Comparison of ENCODE assay signal across 10 cellular contexts in the genomic region with DNA sequence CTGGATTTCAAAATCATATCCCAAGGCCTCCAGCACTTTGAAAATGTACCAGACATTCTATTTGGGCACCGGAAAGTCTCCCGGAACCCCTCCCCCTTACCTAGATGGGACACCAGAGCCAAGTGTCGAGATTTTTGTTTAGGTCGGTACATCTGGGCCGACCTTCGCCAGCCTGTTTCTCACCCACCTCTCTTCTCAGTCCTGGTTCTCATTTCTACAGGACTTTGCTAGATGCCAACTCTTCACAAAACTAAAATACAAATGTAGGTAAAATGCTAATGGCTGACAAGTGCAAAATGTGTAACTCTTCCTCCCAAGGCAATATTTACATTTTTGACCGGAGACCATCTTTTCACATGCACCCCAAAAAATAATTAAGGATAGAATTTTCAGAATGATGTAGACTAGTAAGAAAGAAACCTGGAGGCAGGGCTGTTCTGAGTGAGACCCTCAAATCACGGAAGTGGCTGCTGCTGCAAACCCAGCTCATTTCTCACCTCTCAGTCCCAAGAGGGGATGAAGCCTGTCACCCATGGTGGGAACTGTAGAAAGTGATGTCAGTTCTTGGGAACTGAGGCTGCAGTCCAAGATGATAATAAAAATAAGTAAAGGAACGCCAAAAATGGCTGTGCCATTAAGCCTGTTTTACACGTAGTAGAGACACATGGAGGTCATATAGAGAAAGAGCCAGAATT. TPM values are rescaled to one million over a fixed set of nuclear protein-coding genes. Genes with fewer than 3 reads are reported as not detected.
DNase-seq lines count a peak whose midpoint lies in the region; ATAC-seq and TF ChIP-seq lines count a peak whose summit lies in the region.
"Not testable (repeated sequence)": the region's sequence is repeated elsewhere in the genome, so short reads cannot be mapped to it uniquely, and the experiment has no call there.
"Had no signal": no experiment of that assay in that cellular context is flagged by ENCODE, and none has a peak within 500 bp of the region (broad histone marks: within the 10 kb centered on the region; RNA-seq: fewer than 3 reads in every experiment).

No MANE protein-coding gene starts in this region.

- dilution Hi-C loops in mammary epithelial cell (cut with HindIII; ENCODE audit: low sequenced_read_pairs), result not testable (repeated sequence)

- ATAC-seq in CD4-positive, CD25-positive, alpha-beta regulatory T cell (ENCODE audit: low read depth in 2 of 2); natural killer cell treated with Interleukin-12 subunit alpha and Interleukin-12 subunit beta and Interleukin-15 and Interleukin-18, amount 100 ng/mL, for 72 hours: not testable (repeated sequence)
- peak; percentile 14 for ATAC-seq in GM21526 (IDR thresholded peaks at IDR 0.05; ENCODE audit: low FRiP score, unreplicated experiment)
- ATAC-seq in activated CD4-positive, alpha-beta T cell treated with anti-CD3 and anti-CD28 coated beads for 36 hours, result peak; percentile 11

- not testable (repeated sequence) for H3K36me3 ChIP-seq in CD4-positive, CD25-positive, alpha-beta regulatory T cell (ENCODE audit: control insufficient read depth, insufficient read depth, low read length); mammary epithelial cell (ENCODE audit: insufficient read depth, low read length); left ventricle myocardium inferior; stomach

- POLR2A ChIA-PET in activated CD4-positive, alpha-beta T cell treated with anti-CD3 and anti-CD28 coated beads for 36 hours (lab: Charles Lee), result not testable (repeated sequence)

- peaks cover 15% of the 10 kb centered on the region for H3K27me3 Mint-ChIP-seq in CD4-positive, CD25-positive, alpha-beta regulatory T cell
- not testable (repeated sequence) for H3K27me3 Mint-ChIP-seq in IgD-negative memory B cell; activated CD4-positive, alpha-beta T cell treated with anti-CD3 and anti-CD28 coated beads for 36 hours; natural killer cell treated with Interleukin-12 subunit alpha and Interleukin-12 subunit beta and Interleukin-15 and Interleukin-18, amount 100 ng/mL, for 72 hours

- H3K9me3 ChIP-seq in CD4-positive, CD25-positive, alpha-beta regulatory T cell (ENCODE audit: control insufficient read depth in 2 of 2, low read length in 2 of 2), result peaks cover 3 to 11% of the 10 kb centered on the region in 2 experiments
- not testable (repeated sequence) for H3K9me3 ChIP-seq in mammary epithelial cell (replicated peaks; ENCODE audit: insufficient read depth, low read length); left ventricle myocardium inferior (replicated peaks); stomach

- H3K4me2 ChIP-seq in mammary epithelial cell (ENCODE audit: insufficient read depth, low read depth, low read length), result peak overlapping the region; percentile 91

- 34% methylated on average over 9 of the region's 10 CpGs for WGBS in mammary epithelial cell (ENCODE audit: low coverage, missing lambda C conversion rate)
- 39 to 46% (median 43%) methylated on average over 10 of the region's 10 CpGs for WGBS in stomach, 5 donors

- intact Hi-C loops in activated CD4-positive, alpha-beta T cell treated with anti-CD3 and anti-CD28 coated beads for 36 hours (cut with DNase I, micrococcal nuclease), result loop anchor here (1.0 to 5.0 kb wide), 4 partner anchors 14 to 50 kb away; partner anchors contain the start of gene DHRS4L2 (in 2 of the 2)
- intact Hi-C loops in mammary epithelial cell (cut with micrococcal nuclease) (loop anchor here (1.0 to 10.0 kb wide), 2 partner anchors 23 to 342 kb away; no protein-coding TSS in a partner anchor), stomach (cut with DNase I; ENCODE audit: low total_unique reads) (loop anchor here (10.0 kb wide), 1 partner anchor 62 kb away; no protein-coding TSS in a partner anchor)
- intact Hi-C loops in left ventricle myocardium inferior (cut with micrococcal nuclease), result not testable (repeated sequence)

- not testable (repeated sequence) for H3K27ac ChIP-seq in CD4-positive, CD25-positive, alpha-beta regulatory T cell (ENCODE audit: insufficient read depth, low read length, poor library complexity, severe bottlenecking); mammary epithelial cell (ENCODE audit: insufficient read depth, low read depth, low read length)
- H3K27ac ChIP-seq in left ventricle myocardium inferior (replicated peaks), result peak overlapping the region; percentile 98
- H3K27ac ChIP-seq in stomach, result peak overlapping the region; percentile 89 to 95 (median 90)

- CTCF ChIA-PET in activated CD4-positive, alpha-beta T cell treated with anti-CD3 and anti-CD28 coated beads for 36 hours (lab: Charles Lee), result interaction anchor here (1.1 kb wide), 1 partner anchor 23 kb away, joined by 3 read pairs; no protein-coding TSS in a partner anchor
- CTCF ChIA-PET in mammary epithelial cell (lab: Charles Lee; ENCODE audit: low non-redundant PET), result not testable (repeated sequence)

- peak overlapping the region; percentile 93 to 100 (median 93) for H3K4me3 Mint-ChIP-seq in CD4-positive, CD25-positive, alpha-beta regulatory T cell
- H3K4me3 Mint-ChIP-seq in IgD-negative memory B cell, result peak overlapping the region; percentile 92 to 99 (median 94)
- H3K4me3 Mint-ChIP-seq in activated CD4-positive, alpha-beta T cell treated with anti-CD3 and anti-CD28 coated beads for 36 hours, result peak overlapping the region; percentile 92
- peak overlapping the region; percentile 90 for H3K4me3 Mint-ChIP-seq in natural killer cell treated with Interleukin-12 subunit alpha and Interleukin-12 subunit beta and Interleukin-15 and Interleukin-18, amount 100 ng/mL, for 72 hours

- H3K27me3 ChIP-seq in CD4-positive, CD25-positive, alpha-beta regulatory T cell (ENCODE audit: control insufficient read depth, insufficient read depth, low read length); mammary epithelial cell (ENCODE audit: insufficient read depth, low read length); left ventricle myocardium inferior (ENCODE audit: low read depth); stomach: not testable (repeated sequence)

- H2AFZ ChIP-seq in mammary epithelial cell (ENCODE audit: low read depth, low read length), result peak overlapping the region; percentile 99

- peak overlapping the region; percentile 23 for H3K9ac ChIP-seq in mammary epithelial cell (ENCODE audit: insufficient read depth, low read length)

- peak overlapping the region; percentile 48 for H3K4me3 ChIP-seq in CD4-positive, CD25-positive, alpha-beta regulatory T cell (ENCODE audit: low read depth, low read length)
- peak overlapping the region in 2 of 3 experiments; percentile 64 for H3K4me3 ChIP-seq in mammary epithelial cell (replicated peaks in 1 of 3; ENCODE audit: insufficient read depth in 1 of 3, low read depth in 2 of 3, low read length in 3 of 3)
- H3K4me3 ChIP-seq in left ventricle myocardium inferior, result peak overlapping the region; percentile 82
- peak overlapping the region; percentile 51 to 67 (median 56) for H3K4me3 ChIP-seq in stomach

- H3K4me1 Mint-ChIP-seq in CD4-positive, CD25-positive, alpha-beta regulatory T cell, result peaks cover 0 to 12% (median 6%) of the 10 kb centered on the region in 4 donors
- not testable (repeated sequence) for H3K4me1 Mint-ChIP-seq in IgD-negative memory B cell
- peaks cover 15% of the 10 kb centered on the region for H3K4me1 Mint-ChIP-seq in activated CD4-positive, alpha-beta T cell treated with anti-CD3 and anti-CD28 coated beads for 36 hours
- peaks cover 12 to 23% of the 10 kb centered on the region in 2 donors for H3K4me1 Mint-ChIP-seq in natural killer cell treated with Interleukin-12 subunit alpha and Interleukin-12 subunit beta and Interleukin-15 and Interleukin-18, amount 100 ng/mL, for 72 hours (ENCODE audit: low read depth in 2 of 2)

- peak overlapping the region; percentile 82 to 99 (median 95) for H3K27ac Mint-ChIP-seq in CD4-positive, CD25-positive, alpha-beta regulatory T cell
- peak overlapping the region in 1 of 3 donors; percentile 74 for H3K27ac Mint-ChIP-seq in IgD-negative memory B cell
- H3K27ac Mint-ChIP-seq in activated CD4-positive, alpha-beta T cell treated with anti-CD3 and anti-CD28 coated beads for 36 hours, result peak overlapping the region; percentile 88
- H3K27ac Mint-ChIP-seq in natural killer cell treated with Interleukin-12 subunit alpha and Interleukin-12 subunit beta and Interleukin-15 and Interleukin-18, amount 100 ng/mL, for 72 hours, result peak overlapping the region; percentile 71 to 74

- DNase-seq in CD4-positive, CD25-positive, alpha-beta regulatory T cell; activated CD4-positive, alpha-beta T cell treated with anti-CD3 and anti-CD28 coated beads for 36 hours; mammary epithelial cell; left ventricle myocardium inferior; natural killer cell treated with Interleukin-12 subunit alpha and Interleukin-12 subunit beta and Interleukin-15 and Interleukin-18, amount 100 ng/mL, for 72 hours (ENCODE audit: low spot score); stomach: not testable (repeated sequence)

- TF ChIP-seq POLR2A in stomach (IDR thresholded peaks at IDR 0.05), result not testable (repeated sequence)

- not testable (repeated sequence) for H3K36me3 Mint-ChIP-seq in CD4-positive, CD25-positive, alpha-beta regulatory T cell; IgD-negative memory B cell; activated CD4-positive, alpha-beta T cell treated with anti-CD3 and anti-CD28 coated beads for 36 hours (ENCODE audit: low read depth); natural killer cell treated with Interleukin-12 subunit alpha and Interleukin-12 subunit beta and Interleukin-15 and Interleukin-18, amount 100 ng/mL, for 72 hours

- BruUV-seq in mammary epithelial cell (replicated peaks; lab: Mats Ljungman, UMichigan), result not testable (repeated sequence)

- H3K79me2 ChIP-seq in mammary epithelial cell (ENCODE audit: insufficient read depth, low read length), result not testable (repeated sequence)

- peaks cover 0 to 11% (median 3%) of the 10 kb centered on the region in 7 donors for H3K9me3 Mint-ChIP-seq in CD4-positive, CD25-positive, alpha-beta regulatory T cell
- H3K9me3 Mint-ChIP-seq in IgD-negative memory B cell; activated CD4-positive, alpha-beta T cell treated with anti-CD3 and anti-CD28 coated beads for 36 hours (ENCODE audit: low read depth); natural killer cell treated with Interleukin-12 subunit alpha and Interleukin-12 subunit beta and Interleukin-15 and Interleukin-18, amount 100 ng/mL, for 72 hours: not testable (repeated sequence)

- TF ChIP-seq EP300 in stomach (IDR thresholded peaks at IDR 0.05), result not testable (repeated sequence)

- not testable (repeated sequence) for H4K20me1 ChIP-seq in mammary epithelial cell (ENCODE audit: insufficient read depth, low read length)

- in situ Hi-C loops in mammary epithelial cell (cut with MboI; ENCODE audit: low sequenced_read_pairs in 2 of 2), result not testable (repeated sequence)

- H3K4me1 ChIP-seq in CD4-positive, CD25-positive, alpha-beta regulatory T cell (ENCODE audit: control insufficient read depth, insufficient read depth, low read length, poor library complexity, severe bottlenecking); mammary epithelial cell (ENCODE audit: insufficient read depth, low read length): not testable (repeated sequence)
- H3K4me1 ChIP-seq in left ventricle myocardium inferior (peaks cover 18% of the 10 kb centered on the region), stomach (peaks cover 10 to 44% (median 22%) of the 10 kb centered on the region in 4 donors)

- not testable (repeated sequence) for TF ChIP-seq CTCF in mammary epithelial cell (conservative IDR thresholded peaks at IDR 0.05 in 1 of 2, IDR thresholded peaks at IDR 0.05 in 1 of 2; ENCODE audit: extremely low read depth in 1 of 2, insufficient read depth in 1 of 2, low read depth in 1 of 2, low read length in 2 of 2); left ventricle myocardium inferior (IDR thresholded peaks at IDR 0.05; ENCODE audit: borderline replicate concordance); stomach (IDR thresholded peaks at IDR 0.05)

RNA-seq across cellular contexts. Expression of gene CARMIL3, which starts 14.7 kb away (rescaled TPM):
- total RNA-seq in CD4-positive, CD25-positive, alpha-beta regulatory T cell, result 0.52 TPM
- polyA plus RNA-seq in CD4-positive, CD25-positive, alpha-beta regulatory T cell, result not detected
- polyA plus RNA-seq in IgD-negative memory B cell, result 0.35 TPM
- total RNA-seq in activated CD4-positive, alpha-beta T cell treated with anti-CD3 and anti-CD28 coated beads for 36 hours, result under 1 TPM; 0.74 to 0.91 TPM
- total RNA-seq in mammary epithelial cell, result under 1 TPM; 0.17 to 0.31 TPM
- polyA plus RNA-seq in mammary epithelial cell, result 0.01 TPM
- not detected for polyA minus RNA-seq in mammary epithelial cell
- total RNA-seq in left ventricle myocardium inferior, result 0.11 TPM
- under 1 TPM; 0.10 to 0.50 TPM for total RNA-seq in natural killer cell treated with Interleukin-12 subunit alpha and Interleukin-12 subunit beta and Interleukin-15 and Interleukin-18, amount 100 ng/mL, for 72 hours
- 1 to 10 TPM in 2 of 5 donors, under 1 TPM in 2, not detected in 1; 0.14 to 2.0 (median 0.76) TPM for total RNA-seq in stomach
- polyA plus RNA-seq in stomach, result under 1 TPM in 2 of 3 donors, not detected in 1; 0.25 to 0.75 TPM

RNA-seq across cellular contexts. Expression of gene CPNE6, which starts 34.3 kb away (rescaled TPM):
- not detected for total RNA-seq in CD4-positive, CD25-positive, alpha-beta regulatory T cell
- polyA plus RNA-seq in CD4-positive, CD25-positive, alpha-beta regulatory T cell, result not detected
- polyA plus RNA-seq in IgD-negative memory B cell, result not detected
- total RNA-seq in activated CD4-positive, alpha-beta T cell treated with anti-CD3 and anti-CD28 coated beads for 36 hours, result not detected
- total RNA-seq in mammary epithelial cell, result not detected
- polyA plus RNA-seq in mammary epithelial cell, result not detected
- not detected for polyA minus RNA-seq in mammary epithelial cell
- total RNA-seq in left ventricle myocardium inferior, result not detected
- total RNA-seq in natural killer cell treated with Interleukin-12 subunit alpha and Interleukin-12 subunit beta and Interleukin-15 and Interleukin-18, amount 100 ng/mL, for 72 hours, result not detected
- total RNA-seq in stomach, result not detected
- polyA plus RNA-seq in stomach, result under 1 TPM in 2 of 3 donors, not detected in 1; 0.12 to 0.25 TPM
- total RNA-seq: LHCN-M2, sciatic nerve had no signal

RNA-seq across cellular contexts. Expression of gene DHRS4L2, which starts 48.4 kb away (rescaled TPM):
- total RNA-seq in CD4-positive, CD25-positive, alpha-beta regulatory T cell, result 15.2 TPM
- polyA plus RNA-seq in CD4-positive, CD25-positive, alpha-beta regulatory T cell, result 10 to 100 TPM; 13.4 to 22.0 (median 18.5) TPM
- polyA plus RNA-seq in IgD-negative memory B cell, result 14.6 TPM
- total RNA-seq in activated CD4-positive, alpha-beta T cell treated with anti-CD3 and anti-CD28 coated beads for 36 hours, result 10 to 100 TPM; 27.5 to 27.6 TPM
- 10 to 100 TPM in 1 of 2 donors, 1 to 10 TPM in 1; 9.3 to 25.0 TPM for total RNA-seq in mammary epithelial cell
- 15.7 TPM for polyA plus RNA-seq in mammary epithelial cell
- polyA minus RNA-seq in mammary epithelial cell, result 40.3 TPM
- total RNA-seq in left ventricle myocardium inferior, result 15.7 TPM
- total RNA-seq in natural killer cell treated with Interleukin-12 subunit alpha and Interleukin-12 subunit beta and Interleukin-15 and Interleukin-18, amount 100 ng/mL, for 72 hours, result 10 to 100 TPM; 13.7 to 16.5 TPM
- 10 to 100 TPM in 3 of 5 donors, 1 to 10 TPM in 1, not detected in 1; 9.7 to 44.2 (median 26.9) TPM for total RNA-seq in stomach
- 10 to 100 TPM; 27.5 to 64.0 (median 44.3) TPM for polyA plus RNA-seq in stomach

RNA-seq across cellular contexts. Expression of gene PCK2, which starts 57.0 kb away (rescaled TPM):
- 21.0 TPM for total RNA-seq in CD4-positive, CD25-positive, alpha-beta regulatory T cell
- polyA plus RNA-seq in CD4-positive, CD25-positive, alpha-beta regulatory T cell, result 10 to 100 TPM; 26.3 to 32.2 (median 27.8) TPM
- polyA plus RNA-seq in IgD-negative memory B cell, result 50.2 TPM
- 100 to 1,000 TPM; 101 to 115 TPM for total RNA-seq in activated CD4-positive, alpha-beta T cell treated with anti-CD3 and anti-CD28 coated beads for 36 hours
- total RNA-seq in mammary epithelial cell, result 100 to 1,000 TPM in 1 of 2 donors, 10 to 100 TPM in 1; 55.5 to 129 TPM
- polyA plus RNA-seq in mammary epithelial cell, result 45.2 TPM
- 27.1 TPM for polyA minus RNA-seq in mammary epithelial cell
- total RNA-seq in left ventricle myocardium inferior, result 3.1 TPM
- 10 to 100 TPM; 30.4 to 68.3 TPM for total RNA-seq in natural killer cell treated with Interleukin-12 subunit alpha and Interleukin-12 subunit beta and Interleukin-15 and Interleukin-18, amount 100 ng/mL, for 72 hours
- total RNA-seq in stomach, result 100 to 1,000 TPM in 1 of 5 donors, 10 to 100 TPM in 1, 1 to 10 TPM in 3; 2.3 to 168 (median 8.4) TPM
- polyA plus RNA-seq in stomach, result 10 to 100 TPM; 12.3 to 24.0 (median 17.0) TPM
